Comparison of ENCODE assay signal across 1 cellular context in the genomic region with DNA sequence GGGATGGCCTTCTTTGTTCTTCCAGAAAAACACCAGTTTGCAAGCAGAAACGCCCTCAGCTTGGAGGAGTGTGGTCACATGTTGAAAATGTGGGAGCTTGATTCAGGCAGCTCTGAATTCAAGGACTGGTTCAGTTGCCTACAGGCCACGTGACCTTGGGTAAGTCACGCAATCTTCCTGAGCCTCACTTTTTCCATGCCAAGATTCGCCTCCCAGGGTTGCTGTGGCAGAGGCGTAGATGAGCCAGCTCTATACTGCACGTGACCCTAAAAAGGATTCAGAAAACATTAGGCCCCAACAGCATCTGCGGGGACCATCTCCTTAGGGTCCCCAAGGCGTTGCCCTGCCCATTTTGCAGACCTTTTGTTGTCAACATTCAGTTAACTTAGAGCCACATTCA.
TF ChIP-seq lines count a peak whose summit lies in the region.

No MANE protein-coding gene starts in this region.

TF ChIP-seq in K562, 482 proteins besides CTCF, POLR2A, EP300 and RAD21 (continued from another document):
- TF ChIP-seq USF2 (CRISPR knock-in tag; IDR thresholded peaks at IDR 0.05): peak; percentile 56
- TF ChIP-seq ZEB2 (IDR thresholded peaks at IDR 0.05): no peak
- peak; percentile 11; the same call in 1 of the 2 replicates for TF ChIP-seq MGA (IDR thresholded peaks at IDR 0.05)
- no peak for TF ChIP-seq TAF9B (IDR thresholded peaks at IDR 0.05; ENCODE audit: partially characterized antibody)
- TF ChIP-seq RAD51 (IDR thresholded peaks at IDR 0.05; ENCODE audit: borderline replicate concordance, low read depth): peak; percentile 63
